ENCODE assay signal across 7 cellular contexts in the genomic region with DNA sequence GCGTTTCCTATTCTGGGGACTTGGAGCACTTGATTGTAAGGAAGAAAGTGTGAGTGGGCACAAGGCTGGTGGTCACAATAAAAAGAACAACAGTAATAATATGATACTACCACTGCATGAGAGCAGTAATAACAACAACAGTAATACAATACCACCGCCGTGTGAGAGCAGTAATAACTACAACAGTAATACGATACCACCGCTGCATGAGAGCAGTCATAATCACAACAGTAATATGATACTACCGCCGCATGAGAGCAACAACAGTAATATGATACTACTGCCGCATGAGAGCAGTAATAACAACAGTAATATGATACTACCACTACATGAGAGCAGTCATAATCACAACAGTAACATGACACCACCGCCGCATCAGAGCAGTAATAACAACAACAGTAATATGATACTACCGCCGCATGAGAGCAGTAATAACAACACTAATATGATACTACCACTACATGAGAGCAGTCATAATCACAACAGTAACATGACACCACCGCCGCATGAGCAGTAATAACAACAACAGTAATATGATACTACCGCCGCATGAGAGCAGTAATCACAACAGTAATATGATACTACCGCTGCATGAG.
DNase-seq lines count a peak whose midpoint lies in the region; ATAC-seq and TF ChIP-seq lines count a peak whose summit lies in the region.
"Not testable (repeated sequence)": the region's sequence is repeated elsewhere in the genome, so short reads cannot be mapped to it uniquely, and the experiment has no call there.

No MANE protein-coding gene starts in this region.

- peak; percentile 53; the same call in 1 of the 2 replicates for ATAC-seq in PC-3

- no CpG with 5 or more reads among the region's 17 CpGs for WGBS in trophoblast cell (ENCODE audit: extremely low coverage, insufficient coverage, insufficient read length)

- H4K12ac ChIP-seq in trophoblast cell (ENCODE audit: low read depth, low read length), result not testable (repeated sequence)

- H3K36me3 ChIP-seq in HEK293 (ENCODE audit: control insufficient read depth in 2 of 2, insufficient read depth in 1 of 2, low read length in 2 of 2); PC-3 (ENCODE audit: low read depth, low read length); trophoblast cell (ENCODE audit: control insufficient read depth in 1 of 2, insufficient read depth in 2 of 2, low read length in 2 of 2): not testable (repeated sequence)

- not testable (repeated sequence) for H3K4me3 ChIP-seq in HEK293 (ENCODE audit: low read depth, low read length); LNCaP clone FGC (ENCODE audit: low read depth, low read length); PC-3 (ENCODE audit: low read length); choroid plexus epithelial cell (ENCODE audit: low read depth, low read length); trophoblast cell (ENCODE audit: low read depth, low read length)

- CTCF ChIA-PET in HEK293 (lab: Yijun Ruan, JAX); PC-3 (lab: Charles Lee): not testable (repeated sequence)

- H3K4me1 ChIP-seq in HEK293 (ENCODE audit: control insufficient read depth, insufficient read depth, low read length); PC-3 (ENCODE audit: insufficient read depth, low read length); trophoblast cell (ENCODE audit: control insufficient read depth in 1 of 2, insufficient read depth in 2 of 2, low read length in 2 of 2): not testable (repeated sequence)

- TF ChIP-seq CTCF in C4-2B (conservative IDR thresholded peaks at IDR 0.05) (peak; percentile 7; the same call in 1 of the 2 replicates), LNCaP clone FGC (IDR thresholded peaks at IDR 0.05; ENCODE audit: control insufficient read depth, extremely low read depth, insufficient read depth) (0 out of 2 replicates have a peak, but pooled peaks have one; percentile 13)
- TF ChIP-seq CTCF in HEK293 (tag by site-specific recombination; IDR thresholded peaks at IDR 0.05); PC-3 (conservative IDR thresholded peaks at IDR 0.05; ENCODE audit: low read depth, low read length); choroid plexus epithelial cell (conservative IDR thresholded peaks at IDR 0.05; ENCODE audit: low read depth, low read length): not testable (repeated sequence)

- not testable (repeated sequence) for H3K4me2 ChIP-seq in PC-3 (ENCODE audit: low read length); trophoblast cell (ENCODE audit: low read length)

- not testable (repeated sequence) for H3K4ac ChIP-seq in trophoblast cell (ENCODE audit: low read depth, low read length)

- intact Hi-C loops in PC-3 (cut with micrococcal nuclease), result loop anchor here (1.0 kb wide), 2 partner anchors 143 to 164 kb away; no protein-coding TSS in a partner anchor

- H2AFZ ChIP-seq in PC-3 (ENCODE audit: low read length); trophoblast cell (ENCODE audit: insufficient read depth, low read length, poor library complexity): not testable (repeated sequence)

- not testable (repeated sequence) for H2BK5ac ChIP-seq in trophoblast cell (ENCODE audit: low read depth, low read length, poor library complexity)

- not testable (repeated sequence) for H3K79me2 ChIP-seq in PC-3 (ENCODE audit: low read length); trophoblast cell (ENCODE audit: control insufficient read depth, insufficient read depth, low read length, poor library complexity)

- H4K91ac ChIP-seq in trophoblast cell (ENCODE audit: low read depth, low read length), result not testable (repeated sequence)

- H3K27me3 ChIP-seq in PC-3 (ENCODE audit: low read length); trophoblast cell (ENCODE audit: insufficient read depth, low read length): not testable (repeated sequence)

- not testable (repeated sequence) for H3K18ac ChIP-seq in trophoblast cell (ENCODE audit: low read length)

- not testable (repeated sequence) for H4K20me1 ChIP-seq in PC-3 (ENCODE audit: low read length)

- not testable (repeated sequence) for H3K27ac ChIP-seq in C4-2B; HEK293 (ENCODE audit: extremely low read depth, low read depth, low read length); PC-3 (ENCODE audit: low read length); trophoblast cell (ENCODE audit: low read depth, low read length)

- H3K79me1 ChIP-seq in trophoblast cell (ENCODE audit: low read length), result not testable (repeated sequence)

- H4K8ac ChIP-seq in trophoblast cell (ENCODE audit: low read depth, low read length), result not testable (repeated sequence)

- H3K14ac ChIP-seq in trophoblast cell (ENCODE audit: low read length), result not testable (repeated sequence)

- H3K9ac ChIP-seq in PC-3 (ENCODE audit: low read length); trophoblast cell (ENCODE audit: low read length): not testable (repeated sequence)

- H2BK12ac ChIP-seq in trophoblast cell (ENCODE audit: low read length), result not testable (repeated sequence)

- not testable (repeated sequence) for BruUV-seq in PC-3 (replicated peaks; lab: Mats Ljungman, UMichigan)

- not testable (repeated sequence) for H3F3A ChIP-seq in PC-3 (ENCODE audit: low read length, unreplicated experiment)

- H3K9me2 ChIP-seq in PC-3 (replicated peaks; ENCODE audit: low read length), result not testable (repeated sequence)

- H3K9me3 ChIP-seq in HEK293 (ENCODE audit: control insufficient read depth, insufficient read depth, low read depth, low read length); PC-3 (ENCODE audit: low read length); trophoblast cell (ENCODE audit: insufficient read depth, low read depth, low read length): not testable (repeated sequence)

- DNase-seq in H4 (ENCODE audit: low spot score), result peak; percentile 56
- peak; percentile 14 for DNase-seq in LNCaP clone FGC (ENCODE audit: low read depth)
- DNase-seq in PC-3, result peak; percentile 38
- DNase-seq in choroid plexus epithelial cell (ENCODE audit: low read depth), result peak; percentile 2
- DNase-seq in trophoblast cell, result peak; percentile 4 to 8

- POLR2A ChIA-PET in HEK293 (lab: Yijun Ruan, JAX); PC-3 (lab: Charles Lee; ENCODE audit: unreplicated experiment): not testable (repeated sequence)

- not testable (repeated sequence) for H3K23ac ChIP-seq in trophoblast cell (ENCODE audit: low read length)

- not testable (repeated sequence) for H2BK120ac ChIP-seq in trophoblast cell (ENCODE audit: insufficient read depth, low read length, poor library complexity)

- not testable (repeated sequence) for H2AK5ac ChIP-seq in trophoblast cell (ENCODE audit: low read length)

TF ChIP-seq in HEK293, 187 proteins besides CTCF, POLR2A, EP300 and RAD21:
- TF ChIP-seq FEZF1 (tag by site-specific recombination; IDR thresholded peaks at IDR 0.05), result peak; percentile 57
- peak; percentile 87 for TF ChIP-seq SETDB1 (IDR thresholded peaks at IDR 0.05; ENCODE audit: insufficient read length, low read length)
- TF ChIP-seq GLIS1 (tag by site-specific recombination; IDR thresholded peaks at IDR 0.05), result peak; percentile 59
- TF ChIP-seq OSR2 (tag by site-specific recombination; IDR thresholded peaks at IDR 0.05), result 0 out of 2 replicates have a peak, but pooled peaks have one; percentile 11

Comparison
In these comparisons a context has a peak if more than half of its experiments do, and no peak if none do; other contexts are left out.
1. DNase-seq: peak in every context shown above with its lines; median percentile 56 in H4; 38 in PC-3; 14 in LNCaP clone FGC; 6 in trophoblast cell; 2 in choroid plexus epithelial cell.